1 cellular context compared by ENCODE assay signal in genomic region chrX:122910697-122911096, GRCh38.
TF ChIP-seq lines count a peak whose summit lies in the region.

No MANE protein-coding gene starts in this region.

TF ChIP-seq in HEK293, 187 proteins besides CTCF, POLR2A, EP300 and RAD21 (continued from another document):
- TF ChIP-seq, protein P1, sequence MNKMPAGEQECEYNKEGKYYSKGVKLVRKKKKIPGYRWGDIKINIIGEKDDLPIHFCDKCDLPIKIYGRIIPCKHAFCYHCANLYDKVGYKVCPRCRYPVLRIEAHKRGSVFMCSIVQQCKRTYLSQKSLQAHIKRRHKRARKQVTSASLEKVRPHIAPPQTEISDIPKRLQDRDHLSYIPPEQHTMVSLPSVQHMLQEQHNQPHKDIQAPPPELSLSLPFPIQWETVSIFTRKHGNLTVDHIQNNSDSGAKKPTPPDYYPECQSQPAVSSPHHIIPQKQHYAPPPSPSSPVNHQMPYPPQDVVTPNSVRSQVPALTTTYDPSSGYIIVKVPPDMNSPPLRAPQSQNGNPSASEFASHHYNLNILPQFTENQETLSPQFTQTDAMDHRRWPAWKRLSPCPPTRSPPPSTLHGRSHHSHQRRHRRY (tag by site-specific recombination; IDR thresholded peaks at IDR 0.05), result no peak
- TF ChIP-seq ZXDB (tag by site-specific recombination; IDR thresholded peaks at IDR 0.05), result no peak
- no peak for TF ChIP-seq ZNF26 (tag by site-specific recombination; IDR thresholded peaks at IDR 0.05)
